In the genomic region with DNA sequence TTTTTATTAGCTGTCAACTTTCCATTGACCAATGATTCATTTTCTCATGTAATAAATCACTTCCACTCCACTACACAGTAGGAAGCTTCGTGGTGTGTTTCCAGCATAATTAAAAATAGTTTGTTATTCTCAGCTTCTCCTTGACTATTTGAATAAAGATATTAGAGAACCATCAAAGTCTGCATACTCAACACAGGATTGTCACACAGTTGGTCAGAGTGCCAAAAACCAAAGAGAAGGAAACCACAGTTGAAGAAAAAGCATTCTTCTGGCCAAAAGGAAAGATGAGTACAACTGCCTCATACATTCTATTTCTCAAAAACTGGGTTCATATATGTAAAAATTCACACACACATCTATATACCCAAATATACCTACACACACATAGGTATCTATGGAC, we compare ENCODE assay signal across 13 cellular contexts.
DNase-seq lines count a peak whose midpoint lies in the region; ATAC-seq and TF ChIP-seq lines count a peak whose summit lies in the region.
"Had no signal": no experiment of that assay in that cellular context is flagged by ENCODE, and none has a peak within 500 bp of the region (broad histone marks: within the 10 kb centered on the region; RNA-seq: fewer than 3 reads in every experiment).

No MANE protein-coding gene starts in this region.

- no peak overlapping the region for H2AK5ac ChIP-seq in IMR-90 (ENCODE audit: low read depth, low read length)

- H3K27ac ChIP-seq in IMR-90 (ENCODE audit: insufficient read depth, low read length) (no peak overlapping the region), PC-3 (ENCODE audit: low read length) (no peak overlapping the region)
- H3K27ac ChIP-seq: PC-9 had no signal

- no peak overlapping the region for H3K14ac ChIP-seq in IMR-90 (replicated peaks; ENCODE audit: low read depth, low read length)

- TF ChIP-seq POLR2A in IMR-90 (IDR thresholded peaks at IDR 0.05; ENCODE audit: low read depth, low read length): no peak

- H2BK20ac ChIP-seq in IMR-90 (ENCODE audit: low read depth, low read length): no peak overlapping the region

- POLR2A ChIA-PET in IMR-90 (lab: Charles Lee; ENCODE audit: unreplicated experiment): no interaction called here
- POLR2A ChIA-PET in PC-3 (lab: Charles Lee; ENCODE audit: unreplicated experiment): no interaction called here

- H3K9ac ChIP-seq in IMR-90 (ENCODE audit: low read depth, low read length) (no peak overlapping the region), PC-3 (ENCODE audit: low read length) (no peak overlapping the region)

- no peak overlapping the region for H3K56ac ChIP-seq in IMR-90 (ENCODE audit: extremely low read depth, insufficient read depth, low read length)

- H3K79me1 ChIP-seq in IMR-90 (ENCODE audit: low read depth in 1 of 2, low read length in 2 of 2): no peaks in the 10 kb centered on the region

- H2BK15ac ChIP-seq in IMR-90 (ENCODE audit: low read depth, low read length): no peak overlapping the region

- TF ChIP-seq CTCF in IMR-90 (conservative IDR thresholded peaks at IDR 0.05; ENCODE audit: low read depth, low read length) (no peak), choroid plexus epithelial cell (conservative IDR thresholded peaks at IDR 0.05; ENCODE audit: low read depth, low read length) (no peak), PC-3 (conservative IDR thresholded peaks at IDR 0.05; ENCODE audit: low read depth, low read length) (no peak)

- intact Hi-C loops in IMR-90 (cut with micrococcal nuclease): no loop called here
- intact Hi-C loops in PC-3 (cut with micrococcal nuclease): no loop called here

- H4K5ac ChIP-seq in IMR-90 (ENCODE audit: low read depth, low read length): no peak overlapping the region

- no CpG with 5 or more reads among the region's 1 CpG for WGBS in IMR-90 (ENCODE audit: extremely low coverage in 2 of 2, insufficient read length in 1 of 2), 2 experiments

- H3K36me3 ChIP-seq in IMR-90 (ENCODE audit: control insufficient read depth, insufficient read depth, low read length): no peaks in the 10 kb centered on the region
- H3K36me3 ChIP-seq in PC-3 (ENCODE audit: low read depth, low read length): no peaks in the 10 kb centered on the region

- dilution Hi-C loops in IMR-90 (cut with HindIII; ENCODE audit: low sequenced_read_pairs, unreplicated experiment): no loop called here

- no peak overlapping the region for H3K23ac ChIP-seq in IMR-90 (ENCODE audit: low read depth, low read length)

- in situ Hi-C loops in IMR-90 (cut with MboI; ENCODE audit: low sequenced_read_pairs): no loop called here

- no peak overlapping the region for H3K18ac ChIP-seq in IMR-90 (ENCODE audit: low read depth, low read length)

- H3K9me1 ChIP-seq in IMR-90 (ENCODE audit: insufficient read depth, low read length): no peaks in the 10 kb centered on the region

- H2BK120ac ChIP-seq in IMR-90 (ENCODE audit: low read depth, low read length): no peak overlapping the region

- no peak overlapping the region for H2AK9ac ChIP-seq in IMR-90 (replicated peaks; ENCODE audit: low read depth, low read length, poor library complexity)

- ATAC-seq in IMR-90 (ENCODE audit: low read depth): no peak
- no peak for ATAC-seq in GM21390 (IDR thresholded peaks at IDR 0.05; ENCODE audit: unreplicated experiment)
- no peak for ATAC-seq in PC-3

- H3F3A ChIP-seq in PC-3 (ENCODE audit: low read length, unreplicated experiment): no peaks in the 10 kb centered on the region

- H2AFZ ChIP-seq in IMR-90 (replicated peaks; ENCODE audit: low read length, poor library complexity) (no peak overlapping the region), PC-3 (ENCODE audit: low read length) (no peak overlapping the region)
- H2AFZ ChIP-seq: PC-9 had no signal

- H3K4ac ChIP-seq in IMR-90 (ENCODE audit: low read depth, low read length): no peak overlapping the region

- H3K79me2 ChIP-seq in PC-3 (ENCODE audit: low read length): no peaks in the 10 kb centered on the region

- H3K4me1 ChIP-seq in IMR-90 (ENCODE audit: control insufficient read depth, insufficient read depth, low read length): no peaks in the 10 kb centered on the region
- no peaks in the 10 kb centered on the region for H3K4me1 ChIP-seq in PC-3 (ENCODE audit: insufficient read depth, low read length)

- no peak overlapping the region for H4K8ac ChIP-seq in IMR-90 (ENCODE audit: low read depth in 2 of 2, low read length in 2 of 2)

- no peaks in the 10 kb centered on the region for H3K9me2 ChIP-seq in PC-3 (replicated peaks; ENCODE audit: low read length)

- H3K4me2 ChIP-seq in IMR-90 (ENCODE audit: low read depth, low read length) (no peak overlapping the region), PC-3 (ENCODE audit: low read length) (no peak overlapping the region)
- H3K4me2 ChIP-seq: PC-9 had no signal

- TF ChIP-seq RAD21 in IMR-90 (IDR thresholded peaks at IDR 0.05; ENCODE audit: low read length): no peak

- BruUV-seq in IMR-90 (replicated peaks; lab: Mats Ljungman, UMichigan) (no TSS peak), PC-3 (replicated peaks; lab: Mats Ljungman, UMichigan) (no TSS peak)

- H2BK5ac ChIP-seq in IMR-90 (ENCODE audit: low read depth, low read length, poor library complexity, severe bottlenecking): no peak overlapping the region

- H4K20me1 ChIP-seq in IMR-90 (ENCODE audit: insufficient read depth, low read length): no peaks in the 10 kb centered on the region
- H4K20me1 ChIP-seq in PC-3 (ENCODE audit: low read length): no peaks in the 10 kb centered on the region

- H3K27me3 ChIP-seq in IMR-90 (ENCODE audit: control insufficient read depth, insufficient read depth, low read length) (no peaks in the 10 kb centered on the region), PC-3 (ENCODE audit: low read length) (peaks cover 3% of the 10 kb centered on the region; the same call in 1 of the 2 replicates)

- CTCF ChIA-PET in IMR-90 (lab: Yijun Ruan, JAX): no interaction called here
- CTCF ChIA-PET in PC-3 (lab: Charles Lee): no interaction called here

- H4K91ac ChIP-seq in IMR-90 (ENCODE audit: insufficient read depth, low read depth, low read length): no peak overlapping the region

- H3K9me3 ChIP-seq in IMR-90 (ENCODE audit: control insufficient read depth, insufficient read depth, low read length) (no peaks in the 10 kb centered on the region), PC-3 (ENCODE audit: low read length) (no peaks in the 10 kb centered on the region)

- no peak overlapping the region for H3K4me3 ChIP-seq in IMR-90 (ENCODE audit: insufficient read depth, low read depth, low read length)
- H3K4me3 ChIP-seq in choroid plexus epithelial cell (ENCODE audit: low read depth, low read length): no peak overlapping the region
- H3K4me3 ChIP-seq in PC-3 (ENCODE audit: low read length): no peak overlapping the region
- H3K4me3 ChIP-seq: PC-9 had no signal

- peak; percentile 67 for DNase-seq in EH (ENCODE audit: low read depth)
- peak; percentile 6 for DNase-seq in IMR-90
- peak; percentile 17 for DNase-seq in choroid plexus epithelial cell (ENCODE audit: low read depth)
- peak; percentile 70 for DNase-seq in stromal cell of bone marrow (ENCODE audit: low read depth)
- no peak for DNase-seq in PC-3
- DNase-seq in SK-N-DZ (ENCODE audit: low spot score): no peak
- DNase-seq: C1 segment of cervical spinal cord, NCI-H1048, NCI-H1694 treated with DMSO at 0.1 percent for 48 hours, NCI-H345, NCI-H69, PC-9 had no signal

TF ChIP-seq in IMR-90, 13 proteins besides CTCF, POLR2A, EP300 and RAD21:
- TF ChIP-seq SMC3 (IDR thresholded peaks at IDR 0.05; ENCODE audit: low read depth, low read length) (no peak), CHD1 (IDR thresholded peaks at IDR 0.05; ENCODE audit: low read depth, low read length) (no peak), RCOR1 (IDR thresholded peaks at IDR 0.05; ENCODE audit: insufficient replicate concordance, low read length) (no peak), BHLHE40 (IDR thresholded peaks at IDR 0.05; ENCODE audit: low read depth, low read length) (no peak), MXI1 (IDR thresholded peaks at IDR 0.05; ENCODE audit: borderline replicate concordance, low read depth, low read length) (no peak), MAFK (IDR thresholded peaks at IDR 0.05; ENCODE audit: low read depth, low read length) (no peak)
- TF ChIP-seq, protein P1, sequence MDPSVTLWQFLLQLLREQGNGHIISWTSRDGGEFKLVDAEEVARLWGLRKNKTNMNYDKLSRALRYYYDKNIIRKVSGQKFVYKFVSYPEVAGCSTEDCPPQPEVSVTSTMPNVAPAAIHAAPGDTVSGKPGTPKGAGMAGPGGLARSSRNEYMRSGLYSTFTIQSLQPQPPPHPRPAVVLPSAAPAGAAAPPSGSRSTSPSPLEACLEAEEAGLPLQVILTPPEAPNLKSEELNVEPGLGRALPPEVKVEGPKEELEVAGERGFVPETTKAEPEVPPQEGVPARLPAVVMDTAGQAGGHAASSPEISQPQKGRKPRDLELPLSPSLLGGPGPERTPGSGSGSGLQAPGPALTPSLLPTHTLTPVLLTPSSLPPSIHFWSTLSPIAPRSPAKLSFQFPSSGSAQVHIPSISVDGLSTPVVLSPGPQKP (IDR thresholded peaks at IDR 0.05; ENCODE audit: borderline replicate concordance, low read depth, low read length): no peak
- TF ChIP-seq, protein P2, sequence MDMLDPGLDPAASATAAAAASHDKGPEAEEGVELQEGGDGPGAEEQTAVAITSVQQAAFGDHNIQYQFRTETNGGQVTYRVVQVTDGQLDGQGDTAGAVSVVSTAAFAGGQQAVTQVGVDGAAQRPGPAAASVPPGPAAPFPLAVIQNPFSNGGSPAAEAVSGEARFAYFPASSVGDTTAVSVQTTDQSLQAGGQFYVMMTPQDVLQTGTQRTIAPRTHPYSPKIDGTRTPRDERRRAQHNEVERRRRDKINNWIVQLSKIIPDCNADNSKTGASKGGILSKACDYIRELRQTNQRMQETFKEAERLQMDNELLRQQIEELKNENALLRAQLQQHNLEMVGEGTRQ (IDR thresholded peaks at IDR 0.05; ENCODE audit: low read depth, low read length): no peak

Comparison
In these comparisons a context has a peak if more than half of its experiments do, and no peak if none do; other contexts are left out.
1. DNase-seq: peak in EH (single experiment), IMR-90 (single experiment), choroid plexus epithelial cell (single experiment) and stromal cell of bone marrow (single experiment); none in PC-3 (single experiment) and SK-N-DZ (single experiment).